22 cellular contexts compared by ENCODE assay signal in genomic region chr4:40837094-40837870, GRCh38.
DNase-seq lines count a peak whose midpoint lies in the region; ATAC-seq and TF ChIP-seq lines count a peak whose summit lies in the region.
"Had no signal": no experiment of that assay in that cellular context is flagged by ENCODE, and none has a peak within 500 bp of the region (broad histone marks: within the 10 kb centered on the region; RNA-seq: fewer than 3 reads in every experiment).

No MANE protein-coding gene starts in this region.

- H2AFZ ChIP-seq in PC-9, result no peak overlapping the region
- no peak overlapping the region for H2AFZ ChIP-seq in neural progenitor cell (replicated peaks)

- H3K27ac Mint-ChIP-seq in stimulated activated naive CD8-positive, alpha-beta T cell treated with anti-CD3 and anti-CD28 coated beads, Interleukin-15, amount 100 ng/mL, for 72 hours, result no peak overlapping the region
- peak overlapping the region; percentile 6 for H3K27ac Mint-ChIP-seq in neural crest cell (ENCODE audit: unreplicated experiment)
- no peak overlapping the region for H3K27ac Mint-ChIP-seq in neural progenitor cell
- H3K27ac Mint-ChIP-seq: activated CD4-positive, alpha-beta memory T cell treated with anti-CD3 and anti-CD28 coated beads for 36 hours; activated T-helper 1 cell treated with anti-CD3 and anti-CD28 coated beads, Interleukin-12 subunit alpha, Interleukin-12 subunit beta, Interleukin-2, Interleukin-4 antibody, amounts not matched to agents 30 ng/mL and 10 ng/mL and 1 ng/mL, durations not matched to agents 14 hours and 24 hours and 36 hours; CD8-positive, alpha-beta T cell had no signal

- no peak overlapping the region for H3K9ac ChIP-seq in neural progenitor cell

- TF ChIP-seq CTCF in neural crest cell (conservative IDR thresholded peaks at IDR 0.05) (no peak), PC-9 (conservative IDR thresholded peaks at IDR 0.05) (no peak), neural progenitor cell (IDR thresholded peaks at IDR 0.05) (no peak)

- H3K4me2 ChIP-seq in PC-9 (no peak overlapping the region), neural progenitor cell (no peak overlapping the region)

- no peaks in the 10 kb centered on the region for H3K79me2 ChIP-seq in PC-9 (ENCODE audit: low read depth)
- H3K79me2 ChIP-seq in neural progenitor cell (ENCODE audit: low read depth), result peaks cover 51% of the 10 kb centered on the region

- H3K36me3 Mint-ChIP-seq in neural crest cell (ENCODE audit: low read depth) (peaks cover 16% of the 10 kb centered on the region), neural progenitor cell (peaks cover 32% of the 10 kb centered on the region)
- H3K36me3 Mint-ChIP-seq: activated CD4-positive, alpha-beta memory T cell treated with anti-CD3 and anti-CD28 coated beads for 36 hours; CD8-positive, alpha-beta T cell had no signal

- H3K9me2 ChIP-seq in PC-9 (ENCODE audit: insufficient read depth), result no peaks in the 10 kb centered on the region

- H4K20me1 ChIP-seq in PC-9 (ENCODE audit: insufficient read depth) (no peaks in the 10 kb centered on the region), neural progenitor cell (ENCODE audit: low read depth) (no peaks in the 10 kb centered on the region)

- H3K4me1 ChIP-seq in PC-9 (replicated peaks; ENCODE audit: insufficient read depth) (no peaks in the 10 kb centered on the region), neural progenitor cell (peaks cover 11% of the 10 kb centered on the region)

- H3K4me1 Mint-ChIP-seq in stimulated activated naive CD8-positive, alpha-beta T cell treated with anti-CD3 and anti-CD28 coated beads, Interleukin-15, amount 100 ng/mL, for 72 hours, result peaks cover 8% of the 10 kb centered on the region
- peaks cover 29% of the 10 kb centered on the region for H3K4me1 Mint-ChIP-seq in neural crest cell
- H3K4me1 Mint-ChIP-seq in neural progenitor cell, result peaks cover 30% of the 10 kb centered on the region

- DNase-seq in stimulated activated naive CD8-positive, alpha-beta T cell treated with anti-CD3 and anti-CD28 coated beads, Interleukin-15, Interleukin-2, amounts not matched to agents 100 U/mL and 50 U/mL, for 24 hours, result no peak
- DNase-seq in stimulated activated naive CD8-positive, alpha-beta T cell treated with anti-CD3 and anti-CD28 coated beads, Interleukin-15, amount 100 ng/mL, for 72 hours, result no peak
- peak; percentile 33 to 38 for DNase-seq in cerebellar nuclear complex (lab: John Stamatoyannopoulos, UW)
- DNase-seq in neural crest cell (ENCODE audit: low read depth, low spot score), result no peak
- no peak for DNase-seq in activated CD8-positive, alpha-beta memory T cell treated with anti-CD3 and anti-CD28 coated beads, Interleukin-2, amount 50 U/mL, for 48 hours
- DNase-seq in PC-9, result no peak
- no peak for DNase-seq in KBM-7
- no peak for DNase-seq in neural progenitor cell (ENCODE audit: low spot score)
- DNase-seq: ACHN; activated CD4-positive, alpha-beta memory T cell treated with anti-CD3 and anti-CD28 coated beads for 36 hours; CD8-positive, alpha-beta T cell; central memory CD4-positive, alpha-beta T cell; foreskin melanocyte; mesenchymal stem cell; NCI-H1048; NCI-H510A treated with DMSO at 0.1 percent for 48 hours; stimulated activated CD4-positive, alpha-beta T cell treated with anti-CD3 and anti-CD28 coated beads, Interleukin-4, amount 100 ng/mL, for 4 hours had no signal

- POLR2A ChIA-PET in PC-9 (lab: Charles Lee; ENCODE audit: unreplicated experiment), result no interaction called here

- H3K36me3 ChIP-seq in PC-9 (ENCODE audit: low read depth) (no peaks in the 10 kb centered on the region), neural progenitor cell (no peaks in the 10 kb centered on the region)
- H3K36me3 ChIP-seq: neutrophil had no signal

- intact Hi-C loops in PC-9 (cut with micrococcal nuclease; ENCODE audit: unreplicated experiment), result no loop called here

- in situ Hi-C loops in KBM-7 (cut with MboI; ENCODE audit: low pct_unique_long_range_greater_than_20kb, low sequenced_read_pairs), result no loop called here

- CTCF ChIA-PET in PC-9 (lab: Charles Lee), result no interaction called here

- no peaks in the 10 kb centered on the region for H3K9me3 ChIP-seq in PC-9 (ENCODE audit: insufficient read depth, low read depth)
- no peaks in the 10 kb centered on the region for H3K9me3 ChIP-seq in neural progenitor cell (ENCODE audit: low read depth)
- H3K9me3 ChIP-seq: neutrophil, upper lobe of left lung had no signal

- H3K4me3 ChIP-seq in PC-9 (no peak overlapping the region), neural progenitor cell (no peak overlapping the region)
- H3K4me3 ChIP-seq: upper lobe of left lung had no signal

- H3K4me3 Mint-ChIP-seq in stimulated activated naive CD8-positive, alpha-beta T cell treated with anti-CD3 and anti-CD28 coated beads, Interleukin-15, amount 100 ng/mL, for 72 hours, result no peak overlapping the region
- H3K4me3 Mint-ChIP-seq in neural crest cell (no peak overlapping the region), neural progenitor cell (no peak overlapping the region)
- H3K4me3 Mint-ChIP-seq: activated CD4-positive, alpha-beta memory T cell treated with anti-CD3 and anti-CD28 coated beads for 36 hours; activated T-helper 1 cell treated with anti-CD3 and anti-CD28 coated beads, Interleukin-12 subunit alpha, Interleukin-12 subunit beta, Interleukin-2, Interleukin-4 antibody, amounts not matched to agents 30 ng/mL and 10 ng/mL and 1 ng/mL, durations not matched to agents 14 hours and 24 hours and 36 hours; CD8-positive, alpha-beta T cell had no signal

- H3K27me3 Mint-ChIP-seq in stimulated activated naive CD8-positive, alpha-beta T cell treated with anti-CD3 and anti-CD28 coated beads, Interleukin-15, amount 100 ng/mL, for 72 hours, result peaks cover 6% of the 10 kb centered on the region
- no peaks in the 10 kb centered on the region for H3K27me3 Mint-ChIP-seq in neural crest cell (ENCODE audit: low read depth)
- no peaks in the 10 kb centered on the region for H3K27me3 Mint-ChIP-seq in neural progenitor cell (ENCODE audit: insufficient read depth, low read depth)

- H3F3A ChIP-seq in PC-9 (ENCODE audit: insufficient read depth, low read depth) (no peaks in the 10 kb centered on the region), neural progenitor cell (ENCODE audit: low read depth) (no peaks in the 10 kb centered on the region)

- no peaks in the 10 kb centered on the region for H3K9me3 Mint-ChIP-seq in stimulated activated naive CD8-positive, alpha-beta T cell treated with anti-CD3 and anti-CD28 coated beads, Interleukin-15, amount 100 ng/mL, for 72 hours
- H3K9me3 Mint-ChIP-seq in neural crest cell (no peaks in the 10 kb centered on the region), neural progenitor cell (no peaks in the 10 kb centered on the region)
- H3K9me3 Mint-ChIP-seq: activated CD4-positive, alpha-beta memory T cell treated with anti-CD3 and anti-CD28 coated beads for 36 hours; activated T-helper 1 cell treated with anti-CD3 and anti-CD28 coated beads, Interleukin-12 subunit alpha, Interleukin-12 subunit beta, Interleukin-2, Interleukin-4 antibody, amounts not matched to agents 30 ng/mL and 10 ng/mL and 1 ng/mL, durations not matched to agents 14 hours and 24 hours and 36 hours; CD8-positive, alpha-beta T cell had no signal

- BruUV-seq in PC-9 (replicated peaks; lab: Mats Ljungman, UMichigan), result no TSS peak

- H3K27ac ChIP-seq in PC-9, result no peak overlapping the region
- no peak overlapping the region for H3K27ac ChIP-seq in neural progenitor cell
- H3K27ac ChIP-seq: neutrophil, upper lobe of left lung had no signal

- H3K27me3 ChIP-seq in PC-9 (ENCODE audit: insufficient read depth, low read depth) (no peaks in the 10 kb centered on the region), neural progenitor cell (no peaks in the 10 kb centered on the region)
- H3K27me3 ChIP-seq: neutrophil, upper lobe of left lung had no signal

- ATAC-seq in stimulated activated naive CD8-positive, alpha-beta T cell treated with anti-CD3 and anti-CD28 coated beads, Interleukin-15, Interleukin-2, amounts not matched to agents 100 U/mL and 50 U/mL, for 24 hours, result peak; percentile 14
- no peak for ATAC-seq in stimulated activated naive CD8-positive, alpha-beta T cell treated with anti-CD3 and anti-CD28 coated beads, Interleukin-15, amount 100 ng/mL, for 72 hours
- ATAC-seq: CD8-positive, alpha-beta T cell; HCT116; HepG2 had no signal

Comparison
In these comparisons a context has a peak if more than half of its experiments do, and no peak if none do; other contexts are left out.
1. DNase-seq: peak in cerebellar nuclear complex (2 of 2); none in stimulated activated naive CD8-positive, alpha-beta T cell treated with anti-CD3 and anti-CD28 coated beads, Interleukin-15, Interleukin-2, amounts not matched to agents 100 U/mL and 50 U/mL, for 24 hours (single experiment), stimulated activated naive CD8-positive, alpha-beta T cell treated with anti-CD3 and anti-CD28 coated beads, Interleukin-15, amount 100 ng/mL, for 72 hours (0 of 2), neural crest cell (single experiment), activated CD8-positive, alpha-beta memory T cell treated with anti-CD3 and anti-CD28 coated beads, Interleukin-2, amount 50 U/mL, for 48 hours (single experiment), PC-9 (0 of 2), KBM-7 (single experiment) and neural progenitor cell (single experiment).